28 cellular contexts compared by ENCODE assay signal in genomic region chr10:17307149-17307548, GRCh38.
"Had no signal": no experiment of that assay in that cellular context is flagged by ENCODE, and none has a peak within 500 bp of the region (broad histone marks: within the 10 kb centered on the region; RNA-seq: fewer than 3 reads in every experiment).

No MANE protein-coding gene starts in this region.

- H3K27me3 ChIP-seq: colonic mucosa, esophagus squamous epithelium, gastrocnemius medialis, gastroesophageal sphincter, heart left ventricle, heart right ventricle, hepatocyte had no signal

- H3K9me3 Mint-ChIP-seq: dendritic cell treated with granulocyte-macrophage colony-stimulating factor and Interleukin-4, amounts not matched to agents 40 ng/mL and 50 ng/mL, for 4 days; effector memory CD8-positive, alpha-beta T cell; endodermal cell had no signal

- DNase-seq: colonic mucosa; cortex of kidney; dermis blood vessel endothelial cell; dorsolateral prefrontal cortex; effector CD4-positive, alpha-beta T cell; effector CD8-positive, alpha-beta T cell; effector memory CD4-positive, alpha-beta T cell; effector memory CD8-positive, alpha-beta T cell; endodermal cell; erythroblast; esophagus squamous epithelium; foreskin fibroblast; foreskin keratinocyte; foreskin melanocyte; gastrocnemius medialis; glutamatergic neuron; head of caudate nucleus; heart left ventricle; heart right ventricle had no signal

- H3K9me3 ChIP-seq: colonic mucosa, esophagus muscularis mucosa, esophagus squamous epithelium, gastrocnemius medialis, gastroesophageal sphincter, heart left ventricle, heart right ventricle had no signal

- H3K27me3 Mint-ChIP-seq: dendritic cell treated with granulocyte-macrophage colony-stimulating factor and Interleukin-4, amounts not matched to agents 40 ng/mL and 50 ng/mL, for 4 days had no signal

- H2AFZ ChIP-seq: hepatocyte had no signal

- H3K27ac ChIP-seq: colonic mucosa, coronary artery, dorsolateral prefrontal cortex, epithelial cell of prostate, esophagus muscularis mucosa, esophagus squamous epithelium, foreskin keratinocyte, gastrocnemius medialis, gastroesophageal sphincter, heart left ventricle, heart right ventricle, hepatocyte had no signal

- H3K4me3 ChIP-seq: colonic mucosa, coronary artery, dorsolateral prefrontal cortex, esophagus muscularis mucosa, esophagus squamous epithelium, gastrocnemius medialis, gastroesophageal sphincter, heart left ventricle, heart right ventricle, hepatocyte had no signal

- H3K4me2 ChIP-seq: hepatocyte had no signal

- H3K79me2 ChIP-seq: hepatocyte had no signal

- H3K4me3 Mint-ChIP-seq: dendritic cell treated with granulocyte-macrophage colony-stimulating factor and Interleukin-4, amounts not matched to agents 40 ng/mL and 50 ng/mL, for 4 days; effector memory CD8-positive, alpha-beta T cell; endodermal cell had no signal

- FAIRE-seq: endometrium, endothelial cell of umbilical vein had no signal

- ATAC-seq: effector memory CD8-positive, alpha-beta T cell; esophagus mucosa; foreskin keratinocyte; gastrocnemius medialis; gastroesophageal sphincter; heart left ventricle; heart right ventricle had no signal

- H3K4me1 ChIP-seq: colonic mucosa, esophagus muscularis mucosa, esophagus squamous epithelium, foreskin keratinocyte, gastrocnemius medialis, gastroesophageal sphincter, heart left ventricle, heart right ventricle had no signal

- H3K36me3 ChIP-seq: colonic mucosa, esophagus muscularis mucosa, esophagus squamous epithelium, gastrocnemius medialis, gastroesophageal sphincter, heart left ventricle, heart right ventricle had no signal

- H3K27ac Mint-ChIP-seq: dendritic cell treated with granulocyte-macrophage colony-stimulating factor and Interleukin-4, amounts not matched to agents 40 ng/mL and 50 ng/mL, for 4 days; effector memory CD8-positive, alpha-beta T cell; endodermal cell had no signal

- H3K4me1 Mint-ChIP-seq: endodermal cell had no signal
